In genomic region chr12:38465020-38465419, GRCh38 we compare ENCODE assay signal across 26 cellular contexts.
A peak's percentile ranks its signal among the peaks of the same experiment; 100 is the strongest.
DNase-seq lines count a peak whose midpoint lies in the region; ATAC-seq and TF ChIP-seq lines count a peak whose summit lies in the region.
"Had no signal": no experiment of that assay in that cellular context is flagged by ENCODE, and none has a peak within 500 bp of the region (broad histone marks: within the 10 kb centered on the region; RNA-seq: fewer than 3 reads in every experiment).

No MANE protein-coding gene starts in this region.

- no peak overlapping the region for H3K4me3 Mint-ChIP-seq in CD8-positive, alpha-beta memory T cell
- H3K4me3 Mint-ChIP-seq in CD4-positive, alpha-beta T cell, result no peak overlapping the region
- H3K4me3 Mint-ChIP-seq: CD8-positive, alpha-beta T cell had no signal

- peak overlapping the region; percentile 29; the same call in 1 of the 2 replicates for H3K9ac ChIP-seq in MM.1S (ENCODE audit: low read length)
- H3K9ac ChIP-seq: BLaER1 treated with 17β-estradiol and CSF1 and Interleukin-3, amounts not matched to agents 10 nM and 100 nM; KMS-11; SK-N-SH had no signal

- POLR2A ChIA-PET in CD8-positive, alpha-beta memory T cell (lab: Charles Lee), result no interaction called here
- POLR2A ChIA-PET in CD4-positive, alpha-beta T cell (lab: Charles Lee), result no interaction called here

- no peak for TF ChIP-seq CTCF in MM.1S (IDR thresholded peaks at IDR 0.05; ENCODE audit: low read length)
- TF ChIP-seq CTCF in CD4-positive, alpha-beta T cell (IDR thresholded peaks at IDR 0.05), result no peak

- H3K9me3 ChIP-seq in MM.1S (replicated peaks; ENCODE audit: insufficient read depth, low read length), result no peaks in the 10 kb centered on the region
- H3K9me3 ChIP-seq in CD8-positive, alpha-beta memory T cell (ENCODE audit: low read length), result no peaks in the 10 kb centered on the region
- H3K9me3 ChIP-seq in CD4-positive, alpha-beta T cell (ENCODE audit: control insufficient read depth, low read length), result no peaks in the 10 kb centered on the region
- H3K9me3 ChIP-seq: BLaER1 treated with 17β-estradiol and CSF1 and Interleukin-3, amounts not matched to agents 10 nM and 100 nM; SK-N-SH had no signal

- CTCF ChIA-PET in CD8-positive, alpha-beta memory T cell (lab: Charles Lee), result no interaction called here
- CTCF ChIA-PET in CD4-positive, alpha-beta T cell (lab: Charles Lee), result no interaction called here

- H3K4me1 ChIP-seq in MM.1S (ENCODE audit: low read length), result peaks cover 15% of the 10 kb centered on the region
- no peaks in the 10 kb centered on the region for H3K4me1 ChIP-seq in CD8-positive, alpha-beta memory T cell (ENCODE audit: insufficient read depth, low read length)
- H3K4me1 ChIP-seq: BLaER1 treated with 17β-estradiol and CSF1 and Interleukin-3, amounts not matched to agents 10 nM and 100 nM had no signal

- peaks cover 0 to 5% (median 0%) of the 10 kb centered on the region in 5 donors for H3K9me3 Mint-ChIP-seq in CD8-positive, alpha-beta memory T cell
- peaks cover 5% of the 10 kb centered on the region for H3K9me3 Mint-ChIP-seq in CD4-positive, alpha-beta T cell
- H3K9me3 Mint-ChIP-seq: CD8-positive, alpha-beta T cell had no signal

- H4K20me1 ChIP-seq in MM.1S (ENCODE audit: insufficient read depth, low read length), result no peaks in the 10 kb centered on the region
- H4K20me1 ChIP-seq: BLaER1 treated with 17β-estradiol and CSF1 and Interleukin-3, amounts not matched to agents 10 nM and 100 nM had no signal

- H3K27ac Mint-ChIP-seq in CD8-positive, alpha-beta memory T cell, result no peak overlapping the region
- H3K27ac Mint-ChIP-seq in CD4-positive, alpha-beta T cell, result no peak overlapping the region
- H3K27ac Mint-ChIP-seq: CD8-positive, alpha-beta T cell had no signal

- H3K9me2 ChIP-seq in MM.1S (replicated peaks; ENCODE audit: insufficient read depth, low read length), result no peaks in the 10 kb centered on the region
- H3K9me2 ChIP-seq: SK-N-SH had no signal

- peak overlapping the region; percentile 56; the same call in 1 of the 2 replicates for H3K4me2 ChIP-seq in MM.1S (ENCODE audit: low read depth, low read length)
- H3K4me2 ChIP-seq: BLaER1 treated with 17β-estradiol and CSF1 and Interleukin-3, amounts not matched to agents 10 nM and 100 nM; KMS-11; SK-N-SH had no signal

- peak overlapping the region; percentile 32 for H2AFZ ChIP-seq in MM.1S (ENCODE audit: low read length)

- H3K4me3 ChIP-seq in MM.1S (ENCODE audit: low read length), result 0 out of 2 replicates have a peak overlapping the region, but pooled peaks have one; percentile 16
- H3K4me3 ChIP-seq in CD8-positive, alpha-beta memory T cell (ENCODE audit: low read length), result no peak overlapping the region
- H3K4me3 ChIP-seq: BLaER1 treated with 17β-estradiol and CSF1 and Interleukin-3, amounts not matched to agents 10 nM and 100 nM had no signal

- no peaks in the 10 kb centered on the region for H3F3A ChIP-seq in MM.1S (ENCODE audit: insufficient read depth, low read length)

- H3K36me3 Mint-ChIP-seq in CD8-positive, alpha-beta memory T cell, result no peaks in the 10 kb centered on the region
- no peaks in the 10 kb centered on the region for H3K36me3 Mint-ChIP-seq in CD4-positive, alpha-beta T cell (ENCODE audit: low read depth)
- H3K36me3 Mint-ChIP-seq: CD8-positive, alpha-beta T cell had no signal

- H3K4me1 Mint-ChIP-seq in CD8-positive, alpha-beta memory T cell, result no peaks in the 10 kb centered on the region
- H3K4me1 Mint-ChIP-seq in CD4-positive, alpha-beta T cell (ENCODE audit: low read depth), result no peaks in the 10 kb centered on the region

- DNase-seq in DMS53 (lab: John Stamatoyannopoulos, UW) (peak; percentile 43), DMS53 treated with DMSO at 0.1 percent for 48 hours (lab: John Stamatoyannopoulos, UW; ENCODE audit: unreplicated experiment) (no peak), MM.1S (peak; percentile 90), NCI-H446 treated with DMSO at 0.1 percent for 48 hours (lab: John Stamatoyannopoulos, UW) (peak; percentile 12), SHP77 treated with DMSO at 0.1 percent for 48 hours (lab: John Stamatoyannopoulos, UW) (peak; percentile 56)
- no peak for DNase-seq in activated CD4-positive, alpha-beta T cell treated with anti-CD3 and anti-CD28 coated beads, Interleukin-2, amount 50 U/mL, for 4 hours
- DNase-seq in CD8-positive, alpha-beta memory T cell, result no peak
- DNase-seq in CD4-positive, alpha-beta T cell, result no peak
- DNase-seq: ACHN; Calu3; CD8-positive, alpha-beta T cell; DMS153; GDM1; GOT3; IMR-90; NCI-H1436 treated with DMSO at 0.1 percent for 48 hours; NCI-H1930; NCI-H2171 treated with DMSO at 0.1 percent for 48 hours; NCI-H510A; NCI-H82; SIG-M5; SK-N-SH; T-helper 2 cell had no signal

- no peaks in the 10 kb centered on the region for H3K27me3 Mint-ChIP-seq in CD8-positive, alpha-beta memory T cell
- H3K27me3 Mint-ChIP-seq in CD4-positive, alpha-beta T cell, result no peaks in the 10 kb centered on the region

- peak overlapping the region; percentile 76; the same call in 1 of the 2 replicates for H3K27ac ChIP-seq in MM.1S (ENCODE audit: low read length)
- no peak overlapping the region for H3K27ac ChIP-seq in CD8-positive, alpha-beta memory T cell (ENCODE audit: low read depth, low read length)
- no peak overlapping the region for H3K27ac ChIP-seq in CD4-positive, alpha-beta T cell (ENCODE audit: low read depth, low read length)
- H3K27ac ChIP-seq: 22Rv1; BLaER1 treated with 17β-estradiol and CSF1 and Interleukin-3, amounts not matched to agents 10 nM and 100 nM; KMS-11 had no signal

- H3K27me3 ChIP-seq in MM.1S (replicated peaks; ENCODE audit: insufficient read depth, low read length), result no peaks in the 10 kb centered on the region
- H3K27me3 ChIP-seq in CD8-positive, alpha-beta memory T cell (ENCODE audit: insufficient read depth, low read length, poor library complexity, severe bottlenecking), result no peaks in the 10 kb centered on the region
- H3K27me3 ChIP-seq in CD4-positive, alpha-beta T cell (ENCODE audit: control insufficient read depth, insufficient read depth, low read length), result no peaks in the 10 kb centered on the region
- H3K27me3 ChIP-seq: BLaER1 treated with 17β-estradiol and CSF1 and Interleukin-3, amounts not matched to agents 10 nM and 100 nM had no signal

- no peak for ATAC-seq in CD4-positive, alpha-beta T cell (ENCODE audit: poor library complexity)
- ATAC-seq: CD8-positive, alpha-beta T cell had no signal

- H3K79me2 ChIP-seq in MM.1S (ENCODE audit: low read length), result no peaks in the 10 kb centered on the region

- intact Hi-C loops in CD4-positive, alpha-beta T cell (cut with DNase I, micrococcal nuclease), result no loop called here

- no peaks in the 10 kb centered on the region for H3K36me3 ChIP-seq in MM.1S (replicated peaks; ENCODE audit: insufficient read depth, low read length)
- H3K36me3 ChIP-seq in CD8-positive, alpha-beta memory T cell (ENCODE audit: insufficient read depth, low read length), result no peaks in the 10 kb centered on the region
- H3K36me3 ChIP-seq: BLaER1 treated with 17β-estradiol and CSF1 and Interleukin-3, amounts not matched to agents 10 nM and 100 nM had no signal

Comparison
In these comparisons a context has a peak if more than half of its experiments do, and no peak if none do; other contexts are left out.
1. DNase-seq: peak in DMS53 (single experiment), MM.1S (single experiment), NCI-H446 treated with DMSO at 0.1 percent for 48 hours (single experiment) and SHP77 treated with DMSO at 0.1 percent for 48 hours (single experiment); none in DMS53 treated with DMSO at 0.1 percent for 48 hours (single experiment), activated CD4-positive, alpha-beta T cell treated with anti-CD3 and anti-CD28 coated beads, Interleukin-2, amount 50 U/mL, for 4 hours (0 of 2), CD8-positive, alpha-beta memory T cell (0 of 5) and CD4-positive, alpha-beta T cell (0 of 10).